ENCODE assay signal across 28 cellular contexts in the genomic region with DNA sequence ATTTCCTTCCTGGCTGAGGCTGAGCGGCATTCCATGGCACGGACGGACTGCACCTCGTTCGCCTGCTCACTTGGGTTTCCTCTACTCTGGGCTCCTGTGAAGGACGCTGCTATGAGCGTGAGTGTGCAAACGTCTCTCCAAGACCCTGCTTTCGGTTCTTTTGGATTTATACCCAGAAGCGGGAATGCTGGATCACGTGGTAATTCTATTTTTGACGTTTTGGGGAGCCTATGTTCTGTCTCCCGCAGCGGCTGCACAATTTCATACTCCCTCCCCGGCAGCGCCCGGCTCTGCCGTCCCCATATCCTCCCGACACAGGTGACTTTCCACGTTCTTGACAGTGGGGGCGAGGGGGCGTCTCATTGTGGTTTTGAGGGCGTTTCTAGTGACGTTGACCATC.
"Had no signal": no experiment of that assay in that cellular context is flagged by ENCODE, and none has a peak within 500 bp of the region (broad histone marks: within the 10 kb centered on the region; RNA-seq: fewer than 3 reads in every experiment).

No MANE protein-coding gene starts in this region.

- H3K36me3 ChIP-seq: colonic mucosa, esophagus squamous epithelium, gastrocnemius medialis, heart right ventricle had no signal

- H3K4me3 ChIP-seq: colonic mucosa, coronary artery, dorsolateral prefrontal cortex, esophagus muscularis mucosa, esophagus squamous epithelium, gastrocnemius medialis, gastroesophageal sphincter, heart left ventricle, heart right ventricle had no signal

- ATAC-seq: effector memory CD8-positive, alpha-beta T cell; esophagus mucosa; foreskin keratinocyte; gastrocnemius medialis; gastroesophageal sphincter; heart left ventricle; heart right ventricle had no signal

- DNase-seq: colonic mucosa; cortex of kidney; dermis blood vessel endothelial cell; dorsolateral prefrontal cortex; effector CD4-positive, alpha-beta T cell; effector CD8-positive, alpha-beta T cell; effector memory CD4-positive, alpha-beta T cell; effector memory CD8-positive, alpha-beta T cell; endodermal cell; erythroblast; esophagus squamous epithelium; foreskin fibroblast; foreskin keratinocyte; foreskin melanocyte; gastrocnemius medialis; glutamatergic neuron; head of caudate nucleus; heart right ventricle had no signal

- FAIRE-seq: colon, endometrium, endothelial cell of umbilical vein, frontal cortex had no signal

- H3K4me1 ChIP-seq: colonic mucosa, foreskin keratinocyte, gastrocnemius medialis, gastroesophageal sphincter had no signal

- H3K9me3 ChIP-seq: colonic mucosa, esophagus muscularis mucosa, esophagus squamous epithelium, gastrocnemius medialis, gastroesophageal sphincter, heart left ventricle, heart right ventricle had no signal

- H3K27me3 ChIP-seq: colonic mucosa, dorsolateral prefrontal cortex, foreskin keratinocyte, gastrocnemius medialis had no signal

- H3K27ac ChIP-seq: colonic mucosa, coronary artery, epithelial cell of prostate, esophagus muscularis mucosa, esophagus squamous epithelium, foreskin keratinocyte, gastrocnemius medialis, gastroesophageal sphincter, heart left ventricle, heart right ventricle had no signal
